ENCODE assay signal across 15 cellular contexts in the genomic region with DNA sequence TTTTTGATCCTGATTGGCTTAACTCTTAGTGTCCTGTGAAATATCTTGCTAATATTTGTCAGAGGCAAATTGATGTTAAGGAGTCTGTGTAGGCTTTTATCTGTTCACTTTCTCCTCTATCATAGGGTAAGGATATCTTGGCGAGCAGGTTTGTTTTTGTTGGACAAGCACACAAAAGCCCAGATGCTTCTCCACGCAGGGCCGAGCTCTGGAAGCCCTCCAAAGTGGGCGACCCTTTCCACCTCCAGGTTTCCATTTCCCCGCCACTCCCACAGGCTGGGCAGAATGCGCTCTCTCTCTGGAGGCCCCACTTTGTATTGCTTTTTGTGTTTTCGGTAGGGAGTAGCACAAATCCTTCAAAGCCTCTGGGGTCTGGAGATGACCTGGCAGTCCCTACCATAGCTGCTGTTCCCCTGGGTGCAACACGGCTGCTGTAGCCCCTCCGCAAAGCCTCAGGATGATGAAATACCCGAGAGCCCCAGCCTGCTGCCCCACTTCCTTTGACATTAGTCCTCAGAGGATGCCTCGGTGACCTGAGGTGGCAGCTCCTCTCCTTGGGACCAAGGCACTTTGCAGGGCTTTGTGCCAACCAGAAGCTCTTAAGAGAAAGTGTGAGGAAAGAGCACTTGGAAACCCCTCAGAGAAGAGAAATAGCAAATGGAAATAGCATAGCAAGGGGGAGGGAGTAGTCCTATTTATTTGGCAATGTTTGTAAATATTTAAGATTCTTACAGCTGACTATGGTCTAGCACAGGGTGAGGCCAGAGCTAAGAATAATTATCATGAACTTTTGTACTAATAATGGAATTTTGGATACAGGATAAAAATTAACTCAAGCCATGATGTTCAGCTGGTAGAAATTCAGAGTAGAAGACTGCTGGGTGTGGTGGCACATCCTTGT.
DNase-seq lines count a peak whose midpoint lies in the region; ATAC-seq and TF ChIP-seq lines count a peak whose summit lies in the region.
"Had no signal": no experiment of that assay in that cellular context is flagged by ENCODE, and none has a peak within 500 bp of the region (broad histone marks: within the 10 kb centered on the region; RNA-seq: fewer than 3 reads in every experiment).

No MANE protein-coding gene starts in this region.

- H3K9me3 ChIP-seq in adrenal gland (replicated peaks in 1 of 3) (no peaks in the 10 kb centered on the region), left ventricle myocardium inferior (replicated peaks) (peaks cover 9% of the 10 kb centered on the region), skeletal muscle satellite cell (replicated peaks; ENCODE audit: low read length) (no peaks in the 10 kb centered on the region), prostate gland (no peaks in the 10 kb centered on the region)

- ATAC-seq in HG02678 (IDR thresholded peaks at IDR 0.05; ENCODE audit: unreplicated experiment) (no peak), HG03442 (IDR thresholded peaks at IDR 0.05; ENCODE audit: unreplicated experiment) (no peak)

- peak; percentile 9 for DNase-seq in DMS79 (lab: John Stamatoyannopoulos, UW)
- DNase-seq in adrenal gland = peak in 6 of 7 donors; percentile 35 to 69 (median 47)
- DNase-seq in left ventricle myocardium inferior = peak; percentile 51
- DNase-seq in activated naive CD4-positive, alpha-beta T cell treated with anti-CD3 and anti-CD28 coated beads for 36 hours = no peak
- DNase-seq in prostate gland (ENCODE audit: low spot score) = no peak
- DNase-seq: activated CD8-positive, alpha-beta memory T cell treated with anti-CD3 and anti-CD28 coated beads for 24 hours; amniotic stem cell; erythroblast; stimulated activated CD4-positive, alpha-beta T cell treated with anti-CD3 and anti-CD28 coated beads, Interleukin-15, amount 100 ng/mL, for 24 hours; stimulated activated naive CD4-positive, alpha-beta T cell had no signal

- 32 to 61% (median 50%) methylated on average over 10 to 11 of the region's 11 CpGs for WGBS in adrenal gland, 4 donors
- 42% methylated on average over 11 of the region's 11 CpGs for WGBS in prostate gland

- TF ChIP-seq CTCF in adrenal gland (IDR thresholded peaks at IDR 0.05) = no peak
- no peak for TF ChIP-seq CTCF in left ventricle myocardium inferior (IDR thresholded peaks at IDR 0.05; ENCODE audit: borderline replicate concordance)
- no peak for TF ChIP-seq CTCF in prostate gland (IDR thresholded peaks at IDR 0.05)

- CTCF ChIA-PET in activated naive CD4-positive, alpha-beta T cell treated with anti-CD3 and anti-CD28 coated beads for 36 hours (lab: Charles Lee) = interaction anchor here (0.5 to 0.7 kb wide), 2 partner anchors 25 to 212 kb away, joined by 3 read pairs; no protein-coding TSS in a partner anchor

- TF ChIP-seq POLR2A in adrenal gland (IDR thresholded peaks at IDR 0.05) (no peak), prostate gland (IDR thresholded peaks at IDR 0.05) (no peak)

- H3K27ac Mint-ChIP-seq in activated naive CD4-positive, alpha-beta T cell treated with anti-CD3 and anti-CD28 coated beads for 36 hours = no peak overlapping the region
- H3K27ac Mint-ChIP-seq: memory B cell; T-helper 2 cell treated with Interferon-gamma antibody and Interleukin-4, amounts not matched to agents 5 μg/mL and 100 μg/mL, for 36 hours had no signal

- peaks cover 23 to 40% of the 10 kb centered on the region in 2 donors for H3K4me1 ChIP-seq in adrenal gland (replicated peaks in 1 of 2)
- H3K4me1 ChIP-seq in left ventricle myocardium inferior = peaks cover 21% of the 10 kb centered on the region
- H3K4me1 ChIP-seq in skeletal muscle satellite cell (ENCODE audit: control insufficient read depth, insufficient read depth, low read length) = peaks cover 28% of the 10 kb centered on the region
- no peaks in the 10 kb centered on the region for H3K4me1 ChIP-seq in prostate gland (replicated peaks)

- peaks cover 3% of the 10 kb centered on the region for H3K4me1 Mint-ChIP-seq in activated naive CD4-positive, alpha-beta T cell treated with anti-CD3 and anti-CD28 coated beads for 36 hours (ENCODE audit: low read depth)

- no peaks in the 10 kb centered on the region for H3K27me3 ChIP-seq in adrenal gland
- no peaks in the 10 kb centered on the region for H3K27me3 ChIP-seq in left ventricle myocardium inferior (ENCODE audit: low read depth)
- H3K27me3 ChIP-seq in skeletal muscle satellite cell (ENCODE audit: control insufficient read depth, insufficient read depth, low read length) = no peaks in the 10 kb centered on the region
- H3K27me3 ChIP-seq in prostate gland (replicated peaks; ENCODE audit: insufficient read depth) = no peaks in the 10 kb centered on the region

- H3K9me3 Mint-ChIP-seq in activated naive CD4-positive, alpha-beta T cell treated with anti-CD3 and anti-CD28 coated beads for 36 hours = peaks cover 2% of the 10 kb centered on the region
- H3K9me3 Mint-ChIP-seq: T-helper 2 cell treated with Interferon-gamma antibody and Interleukin-4, amounts not matched to agents 5 μg/mL and 100 μg/mL, for 36 hours had no signal

- H3K27me3 Mint-ChIP-seq in activated naive CD4-positive, alpha-beta T cell treated with anti-CD3 and anti-CD28 coated beads for 36 hours (ENCODE audit: low read depth) = peaks cover 36% of the 10 kb centered on the region

- H3K4me3 ChIP-seq in adrenal gland (no peak overlapping the region), left ventricle myocardium inferior (peak overlapping the region; percentile 25), skeletal muscle satellite cell (ENCODE audit: low read length) (no peak overlapping the region), prostate gland (no peak overlapping the region)

- intact Hi-C loops in adrenal gland (cut with DNase I) (no loop called here), left ventricle myocardium inferior (cut with micrococcal nuclease) (no loop called here), prostate gland (cut with DNase I) (no loop called here)
- intact Hi-C loops in activated naive CD4-positive, alpha-beta T cell treated with anti-CD3 and anti-CD28 coated beads for 36 hours (cut with micrococcal nuclease) = no loop called here

- no peaks in the 10 kb centered on the region for H3K36me3 Mint-ChIP-seq in activated naive CD4-positive, alpha-beta T cell treated with anti-CD3 and anti-CD28 coated beads for 36 hours (ENCODE audit: low read depth)
- H3K36me3 Mint-ChIP-seq: memory B cell had no signal

- H3K27ac ChIP-seq in adrenal gland = peak overlapping the region in 4 of 5 donors; percentile 14 to 77 (median 38)
- peak overlapping the region; percentile 72 for H3K27ac ChIP-seq in left ventricle myocardium inferior (replicated peaks)
- no peak overlapping the region for H3K27ac ChIP-seq in prostate gland

- H3K4me3 Mint-ChIP-seq in activated naive CD4-positive, alpha-beta T cell treated with anti-CD3 and anti-CD28 coated beads for 36 hours = no peak overlapping the region
- H3K4me3 Mint-ChIP-seq: memory B cell; T-helper 2 cell treated with Interferon-gamma antibody and Interleukin-4, amounts not matched to agents 5 μg/mL and 100 μg/mL, for 36 hours had no signal

- peak overlapping the region; percentile 37 for H3K4me2 ChIP-seq in skeletal muscle satellite cell (ENCODE audit: low read length)

- H3K9ac ChIP-seq in skeletal muscle satellite cell (ENCODE audit: low read depth, low read length) = no peak overlapping the region

- H3K36me3 ChIP-seq in adrenal gland (replicated peaks in 1 of 2) (peaks cover 0 to 7% of the 10 kb centered on the region in 2 donors), left ventricle myocardium inferior (no peaks in the 10 kb centered on the region), skeletal muscle satellite cell (ENCODE audit: insufficient read depth, low read length) (peaks cover 26% of the 10 kb centered on the region), prostate gland (no peaks in the 10 kb centered on the region)

Comparison
In these comparisons a context has a peak if more than half of its experiments do, and no peak if none do; other contexts are left out.
1. DNase-seq: peak in DMS79 (single experiment), adrenal gland (6 of 7) and left ventricle myocardium inferior (single experiment); none in activated naive CD4-positive, alpha-beta T cell treated with anti-CD3 and anti-CD28 coated beads for 36 hours (single experiment) and prostate gland (single experiment).
2. H3K27ac ChIP-seq: peak in adrenal gland (4 of 5) and left ventricle myocardium inferior (single experiment); none in prostate gland (0 of 2).